ENCODE assay signal across 1 cellular context in genomic region chr4:161197912-161198311, GRCh38.
A peak's percentile ranks its signal among the peaks of the same experiment; 100 is the strongest.
TF ChIP-seq lines count a peak whose summit lies in the region.

No MANE protein-coding gene starts in this region.

TF ChIP-seq in H1, 55 proteins besides CTCF, POLR2A, EP300 and RAD21:
- TF ChIP-seq BRCA1 (IDR thresholded peaks at IDR 0.05; ENCODE audit: low read depth, low read length) (no peak), SP1 (IDR thresholded peaks at IDR 0.05; ENCODE audit: low read depth, low read length) (peak; percentile 65; the same call in 1 of the 2 replicates), POU5F1 (IDR thresholded peaks at IDR 0.05; ENCODE audit: low read depth, low read length) (peak; percentile 50; the same call in 1 of the 2 replicates), TEAD4 (IDR thresholded peaks at IDR 0.05; ENCODE audit: low read depth, low read length) (peak; percentile 91), CEBPB (IDR thresholded peaks at IDR 0.05; ENCODE audit: low read depth, low read length) (peak; percentile 64; the same call in 1 of the 2 replicates), CHD7 (IDR thresholded peaks at IDR 0.05; ENCODE audit: insufficient replicate concordance, low read length) (peak; percentile 44)
